ENCODE assay signal across 18 cellular contexts in genomic region chr3:151935451-151935850, GRCh38.
"Had no signal": no experiment of that assay in that cellular context is flagged by ENCODE, and none has a peak within 500 bp of the region (broad histone marks: within the 10 kb centered on the region; RNA-seq: fewer than 3 reads in every experiment).

No MANE protein-coding gene starts in this region.

- DNase-seq: activated CD4-positive, alpha-beta T cell treated with anti-CD3 and anti-CD28 coated beads for 4 hours; activated CD4-positive, alpha-beta T cell treated with anti-CD3 and anti-CD28 coated beads, Interleukin-2, amount 50 U/mL, for 48 hours; activated CD8-positive, alpha-beta memory T cell treated with anti-CD3 and anti-CD28 coated beads for 24 hours; activated effector memory CD4-positive, alpha-beta T cell treated with Interleukin-2 at 50 U/mL for 16 hours; activated naive CD4-positive, alpha-beta T cell treated with Interleukin-2 at 50 U/mL for 16 hours; anterior cingulate cortex; islet precursor cell; left ventricle myocardium inferior; mesendoderm; mucosa of descending colon; posterior cingulate gyrus; right cardiac atrium; stimulated activated CD4-positive, alpha-beta T cell treated with anti-CD3 and anti-CD28 coated beads, Interleukin-15, amount 100 ng/mL, for 24 hours; stimulated activated CD4-positive, alpha-beta T cell treated with anti-CD3 and anti-CD28 coated beads, Interleukin-2, amount 100 ng/mL, for 48 hours; stimulated activated naive CD4-positive, alpha-beta T cell treated with Interleukin-2 at 50 U/mL for 16 hours; trophoblast cell; uterus had no signal

- ATAC-seq: mucosa of descending colon; natural killer cell treated with Interleukin-12 subunit alpha and Interleukin-12 subunit beta and Interleukin-15 and Interleukin-18, amount 100 ng/mL, for 72 hours; right cardiac atrium had no signal
